In the genomic region with DNA sequence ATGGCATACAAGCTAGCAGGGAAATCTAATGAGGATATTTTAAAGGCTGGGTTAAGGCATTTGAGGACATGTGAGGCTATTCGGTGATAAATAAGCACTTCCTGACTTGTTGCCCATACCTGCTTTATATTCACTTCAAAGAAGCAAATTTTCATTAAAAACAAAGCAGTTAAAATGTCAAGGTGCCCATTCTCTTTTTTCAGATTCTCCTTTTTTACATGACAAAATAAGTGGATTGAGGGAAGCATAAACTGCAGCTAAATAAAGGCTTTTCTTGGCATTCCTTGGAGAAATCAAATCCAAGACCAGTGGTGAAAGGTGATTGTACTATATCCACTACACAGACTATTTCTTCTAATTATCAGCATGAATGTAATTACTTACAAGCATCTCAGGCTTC, we compare ENCODE assay signal across 15 cellular contexts.
A peak's percentile ranks its signal among the peaks of the same experiment; 100 is the strongest.
DNase-seq lines count a peak whose midpoint lies in the region; TF ChIP-seq lines count a peak whose summit lies in the region.
"Had no signal": no experiment of that assay in that cellular context is flagged by ENCODE, and none has a peak within 500 bp of the region (broad histone marks: within the 10 kb centered on the region; RNA-seq: fewer than 3 reads in every experiment).

No MANE protein-coding gene starts in this region.

- H3K9me3 ChIP-seq in HUES48 (ENCODE audit: control insufficient read depth, insufficient read depth, low read length) (no peaks in the 10 kb centered on the region), OCI-LY3 (ENCODE audit: insufficient read depth, low read length) (no peaks in the 10 kb centered on the region), iPS-20b (ENCODE audit: insufficient read depth, low read depth, low read length) (no peaks in the 10 kb centered on the region)
- H3K9me3 ChIP-seq: HAP-1 had no signal

- no peaks in the 10 kb centered on the region for H3K36me3 ChIP-seq in HUES48 (ENCODE audit: control insufficient read depth, insufficient read depth, low read length)
- no peaks in the 10 kb centered on the region for H3K36me3 ChIP-seq in OCI-LY3 (replicated peaks; ENCODE audit: low read depth, low read length)
- H3K36me3 ChIP-seq in iPS-20b (ENCODE audit: insufficient read depth, low read depth, low read length): no peaks in the 10 kb centered on the region
- H3K36me3 ChIP-seq: HAP-1 had no signal

- no peaks in the 10 kb centered on the region for H3K79me2 ChIP-seq in OCI-LY3 (ENCODE audit: low read length)

- H3K4me1 ChIP-seq in HUES48 (ENCODE audit: control insufficient read depth, insufficient read depth, low read length) (peaks cover 47% of the 10 kb centered on the region), OCI-LY3 (ENCODE audit: low read length) (peaks cover 16% of the 10 kb centered on the region), iPS-20b (ENCODE audit: insufficient read depth, low read length) (peaks cover 22% of the 10 kb centered on the region)
- H3K4me1 ChIP-seq: HAP-1 had no signal

- no peak overlapping the region for H2AFZ ChIP-seq in OCI-LY3 (ENCODE audit: low read depth, low read length)

- DNase-seq in middle frontal gyrus (ENCODE audit: extremely low spot score, low spot score): no peak
- DNase-seq in activated CD4-positive, CD25-positive, alpha-beta regulatory T cell (lab: John Stamatoyannopoulos, UW): no peak
- DNase-seq in SHP77 (lab: John Stamatoyannopoulos, UW): no peak
- DNase-seq: C1 segment of cervical spinal cord; Calu3; CD4-positive, alpha-beta memory T cell; COR-L47; DMS53; DMS79 treated with DMSO at 0.1 percent for 48 hours; GF-D8; HFFc6 had no signal

- H3K27ac ChIP-seq in HUES48 (ENCODE audit: low read depth, low read length) (no peak overlapping the region), OCI-LY3 (ENCODE audit: low read length) (peak overlapping the region; percentile 55), iPS-20b (ENCODE audit: low read length) (no peak overlapping the region)

- no peaks in the 10 kb centered on the region for H4K20me1 ChIP-seq in OCI-LY3 (ENCODE audit: insufficient read depth, low read length)

- no peak for TF ChIP-seq CTCF in OCI-LY3 (IDR thresholded peaks at IDR 0.05; ENCODE audit: low read depth, low read length)

- H3K27me3 ChIP-seq in HUES48 (ENCODE audit: control insufficient read depth, insufficient read depth, low read length) (no peaks in the 10 kb centered on the region; the same call in 1 of the 2 replicates), OCI-LY3 (ENCODE audit: low read depth, low read length) (no peaks in the 10 kb centered on the region), iPS-20b (ENCODE audit: insufficient read depth, low read length) (no peaks in the 10 kb centered on the region)

- H3K4me3 ChIP-seq in HUES48 (ENCODE audit: low read depth, low read length) (peak overlapping the region; percentile 43), OCI-LY3 (ENCODE audit: low read length) (peak overlapping the region; percentile 29; the same call in 1 of the 2 replicates), iPS-20b (ENCODE audit: low read length) (peak overlapping the region; percentile 20; the same call in 1 of the 2 replicates)
- H3K4me3 ChIP-seq: HAP-1 had no signal

- 0 out of 2 replicates have a peak overlapping the region, but pooled peaks have one; percentile 7 for H3K9ac ChIP-seq in HUES48 (ENCODE audit: low read depth, low read length)
- H3K9ac ChIP-seq in OCI-LY3 (ENCODE audit: low read length): peak overlapping the region; percentile 24; the same call in 1 of the 2 replicates
- H3K9ac ChIP-seq in iPS-20b (ENCODE audit: low read depth, low read length): no peak overlapping the region

- peak overlapping the region; percentile 70 for H3K4me2 ChIP-seq in OCI-LY3 (ENCODE audit: low read length)
